Comparison of ENCODE assay signal across 1 cellular context in the genomic region with DNA sequence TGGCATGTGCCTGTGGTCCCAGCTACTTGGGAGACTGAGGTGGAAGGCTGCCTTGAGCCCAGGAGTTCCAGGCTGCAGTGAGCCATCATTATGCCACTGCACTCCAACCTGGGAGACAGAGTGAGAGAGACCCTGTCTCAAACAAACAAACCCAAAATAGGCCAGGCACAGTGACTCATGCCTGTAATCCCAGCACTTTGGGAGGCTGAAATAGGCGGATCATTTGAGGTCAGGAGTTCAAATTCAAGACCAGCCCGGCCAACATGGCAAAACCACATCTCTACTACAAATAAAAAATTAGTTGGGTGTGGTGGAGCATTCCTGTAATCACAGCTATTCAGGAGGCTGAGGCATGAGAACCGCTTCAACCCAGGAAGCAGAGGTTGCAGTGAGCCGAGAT.
TF ChIP-seq lines count a peak whose summit lies in the region.

No MANE protein-coding gene starts in this region.

TF ChIP-seq in SK-N-SH treated with all-trans-retinoic acid at 6 μM for 48 hours, 23 proteins besides CTCF, POLR2A, EP300 and RAD21 (continued from another document):
- TF ChIP-seq, protein P1, sequence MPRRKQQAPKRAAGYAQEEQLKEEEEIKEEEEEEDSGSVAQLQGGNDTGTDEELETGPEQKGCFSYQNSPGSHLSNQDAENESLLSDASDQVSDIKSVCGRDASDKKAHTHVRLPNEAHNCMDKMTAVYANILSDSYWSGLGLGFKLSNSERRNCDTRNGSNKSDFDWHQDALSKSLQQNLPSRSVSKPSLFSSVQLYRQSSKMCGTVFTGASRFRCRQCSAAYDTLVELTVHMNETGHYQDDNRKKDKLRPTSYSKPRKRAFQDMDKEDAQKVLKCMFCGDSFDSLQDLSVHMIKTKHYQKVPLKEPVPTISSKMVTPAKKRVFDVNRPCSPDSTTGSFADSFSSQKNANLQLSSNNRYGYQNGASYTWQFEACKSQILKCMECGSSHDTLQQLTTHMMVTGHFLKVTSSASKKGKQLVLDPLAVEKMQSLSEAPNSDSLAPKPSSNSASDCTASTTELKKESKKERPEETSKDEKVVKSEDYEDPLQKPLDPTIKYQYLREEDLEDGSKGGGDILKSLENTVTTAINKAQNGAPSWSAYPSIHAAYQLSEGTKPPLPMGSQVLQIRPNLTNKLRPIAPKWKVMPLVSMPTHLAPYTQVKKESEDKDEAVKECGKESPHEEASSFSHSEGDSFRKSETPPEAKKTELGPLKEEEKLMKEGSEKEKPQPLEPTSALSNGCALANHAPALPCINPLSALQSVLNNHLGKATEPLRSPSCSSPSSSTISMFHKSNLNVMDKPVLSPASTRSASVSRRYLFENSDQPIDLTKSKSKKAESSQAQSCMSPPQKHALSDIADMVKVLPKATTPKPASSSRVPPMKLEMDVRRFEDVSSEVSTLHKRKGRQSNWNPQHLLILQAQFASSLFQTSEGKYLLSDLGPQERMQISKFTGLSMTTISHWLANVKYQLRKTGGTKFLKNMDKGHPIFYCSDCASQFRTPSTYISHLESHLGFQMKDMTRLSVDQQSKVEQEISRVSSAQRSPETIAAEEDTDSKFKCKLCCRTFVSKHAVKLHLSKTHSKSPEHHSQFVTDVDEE (CRISPR knock-in tag; IDR thresholded peaks at IDR 0.05), result no peak
- TF ChIP-seq ARNTL (CRISPR knock-in tag; IDR thresholded peaks at IDR 0.05; ENCODE audit: borderline replicate concordance, low read depth), result no peak
